ENCODE assay signal across 8 cellular contexts in the genomic region with DNA sequence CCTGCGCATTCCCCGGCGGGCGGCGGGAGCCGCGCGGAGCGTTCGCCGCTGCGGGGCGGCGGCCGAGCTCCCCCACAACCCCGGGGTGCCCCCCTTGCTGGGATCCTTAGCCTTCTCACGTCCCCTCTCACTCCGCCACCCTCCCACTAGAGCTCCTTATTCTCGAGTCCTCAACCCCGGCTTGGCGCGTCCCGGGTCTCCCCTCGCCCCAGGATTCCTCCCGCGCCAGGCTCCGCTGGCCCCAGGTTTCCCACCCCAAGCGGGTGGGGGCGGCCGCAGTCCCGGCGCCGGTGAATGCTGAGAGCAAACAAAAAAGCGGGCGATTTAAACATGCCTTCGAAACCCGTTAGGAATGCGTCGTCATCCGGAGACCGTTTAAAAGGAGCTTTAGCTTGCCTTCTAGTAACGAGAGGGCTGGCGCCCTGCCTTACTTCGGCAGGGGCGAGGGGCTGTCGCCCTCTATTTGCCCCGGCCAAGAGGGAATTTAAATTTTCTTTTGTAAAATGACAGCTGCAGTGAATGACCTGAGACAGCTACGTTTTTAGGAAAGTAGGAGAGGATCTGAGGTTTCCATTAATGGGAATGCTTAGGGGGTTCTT. TPM values are rescaled to one million over a fixed set of nuclear protein-coding genes. Genes with fewer than 3 reads are reported as not detected.
DNase-seq lines count a peak whose midpoint lies in the region; ATAC-seq, FAIRE-seq and TF ChIP-seq lines count a peak whose summit lies in the region.

No MANE protein-coding gene starts in this region.

- no peaks in the 10 kb centered on the region; the same call in 1 of the 2 replicates for H3K36me3 ChIP-seq in Panc1 (ENCODE audit: control insufficient read depth, insufficient read depth, low read length)
- H3K36me3 ChIP-seq in body of pancreas (replicated peaks in 1 of 2; ENCODE audit: insufficient read depth in 1 of 2, low read depth in 2 of 2): no peaks in the 10 kb centered on the region
- no peaks in the 10 kb centered on the region for H3K36me3 ChIP-seq in small intestine (ENCODE audit: control insufficient read depth in 2 of 2, insufficient read depth in 2 of 2, low read length in 2 of 2)

- peak; percentile 30 for DNase-seq in DMS153 treated with DMSO at 0.1 percent for 48 hours (lab: John Stamatoyannopoulos, UW; ENCODE audit: unreplicated experiment)
- DNase-seq in Panc1 (ENCODE audit: low read depth, low spot score): no peak
- DNase-seq in body of pancreas: peak; percentile 38 to 51 (median 45)
- DNase-seq in iPS-NIHi7 (ENCODE audit: extremely low spot score): peak; percentile 41
- DNase-seq in small intestine: peak; percentile 27
- DNase-seq in mesenteric fat pad (ENCODE audit: low spot score): no peak

- peaks cover 17% of the 10 kb centered on the region for H3K4me1 ChIP-seq in Panc1 (ENCODE audit: control insufficient read depth, insufficient read depth, low read length)
- peaks cover 55% of the 10 kb centered on the region for H3K4me1 ChIP-seq in body of pancreas
- peaks cover 0 to 5% of the 10 kb centered on the region in 2 donors for H3K4me1 ChIP-seq in small intestine (ENCODE audit: control insufficient read depth in 2 of 2, insufficient read depth in 1 of 2, low read depth in 1 of 2, low read length in 1 of 2)

- H3K27me3 ChIP-seq in Panc1 (ENCODE audit: control insufficient read depth, insufficient read depth, low read length): no peaks in the 10 kb centered on the region
- no peaks in the 10 kb centered on the region for H3K27me3 ChIP-seq in body of pancreas
- H3K27me3 ChIP-seq in small intestine (ENCODE audit: control insufficient read depth in 2 of 2, insufficient read depth in 2 of 2, low read length in 2 of 2): no peaks in the 10 kb centered on the region

- H3K9me3 ChIP-seq in Panc1 (ENCODE audit: control insufficient read depth, insufficient read depth, low read depth, low read length) (no peaks in the 10 kb centered on the region), body of pancreas (no peaks in the 10 kb centered on the region), small intestine (ENCODE audit: control insufficient read depth, low read depth) (no peaks in the 10 kb centered on the region)

- peak; percentile 5 for ATAC-seq in GM19372 (IDR thresholded peaks at IDR 0.05; ENCODE audit: low read depth, unreplicated experiment)
- ATAC-seq in HG03571 (IDR thresholded peaks at IDR 0.05; ENCODE audit: unreplicated experiment): peak; percentile 8
- ATAC-seq in Panc1: peak; percentile 22
- peak; percentile 0 for ATAC-seq in body of pancreas

- FAIRE-seq in small intestine (lab: Jason Lieb, UNC): no peak

- no peak for TF ChIP-seq CTCF in Panc1 (IDR thresholded peaks at IDR 0.05)
- TF ChIP-seq CTCF in body of pancreas (IDR thresholded peaks at IDR 0.05): no peak

- POLR2A ChIA-PET in Panc1 (lab: Charles Lee): interaction anchor here (0.6 to 2.5 kb wide), 5 partner anchors 11 to 451 kb away, joined by 3 to 15 read pairs (median 5); no protein-coding TSS in a partner anchor

- intact Hi-C loops in Panc1 (cut with micrococcal nuclease; ENCODE audit: unreplicated experiment) (loop anchor here (5.0 kb wide), 1 partner anchor 245 kb away; no protein-coding TSS in a partner anchor), body of pancreas (cut with DNase I) (no loop called here)

- TF ChIP-seq POLR2A in body of pancreas (IDR thresholded peaks at IDR 0.05): no peak

- CTCF ChIA-PET in Panc1 (lab: Charles Lee): no interaction called here

- H3K4me3 ChIP-seq in Panc1 (ENCODE audit: low read depth in 2 of 2, low read length in 2 of 2) (peak overlapping the region; percentile 85), body of pancreas (peak overlapping the region; percentile 4 to 59), small intestine (ENCODE audit: low read depth in 1 of 2, low read length in 2 of 2) (peak overlapping the region; percentile 77 to 91)

- 0 to 1% methylated on average over 15 to 47 of the region's 48 CpGs for WGBS in body of pancreas, 2 donors
- WGBS in small intestine, 3 donors: 0 to 1% (median 1%) methylated on average over 42 to 48 of the region's 48 CpGs

- in situ Hi-C loops in Panc1 (cut with HindIII; ENCODE audit: low pct_unique_long_range_greater_than_20kb, low sequenced_read_pairs): no loop called here

- H3K27ac ChIP-seq in Panc1 (ENCODE audit: low read length) (peak overlapping the region; percentile 91), body of pancreas (peak overlapping the region; percentile 98 to 99 (median 98)), small intestine (ENCODE audit: low read depth in 1 of 2, low read length in 1 of 2) (peak overlapping the region; percentile 80 to 88)

- no TSS peak for BruUV-seq in Panc1 (replicated peaks; lab: Mats Ljungman, UMichigan)

RNA-seq across cellular contexts. Expression of gene JADE1, which starts 3.0 kb away (rescaled TPM):
- total RNA-seq in Panc1 (2021; ENCODE audit: unreplicated experiment) (23.4 TPM), body of pancreas (10 to 100 TPM; 44.4 to 50.4 TPM), mesenteric fat pad (53.4 TPM)
- polyA plus RNA-seq in Panc1 (2012; ENCODE audit: insufficient read length): 11.1 TPM
- polyA plus RNA-seq in small intestine: 10 to 100 TPM in 2 of 3 donors, 1 to 10 TPM in 1; 6.2 to 14.2 (median 11.2) TPM

Comparison
In these comparisons a context has a peak if more than half of its experiments do, and no peak if none do; other contexts are left out.
1. DNase-seq: peak in DMS153 treated with DMSO at 0.1 percent for 48 hours (single experiment), body of pancreas (4 of 4), iPS-NIHi7 (single experiment) and small intestine (single experiment); none in Panc1 (single experiment) and mesenteric fat pad (single experiment).
2. H3K4me3 ChIP-seq: peak in every context shown above with its lines; median percentile 85 in Panc1; 84 in small intestine; 32 in body of pancreas.
3. Peak in every context shown above with its lines, with median percentiles within 50 percentile points of each other: ATAC-seq and H3K27ac ChIP-seq.